In genomic region chr1:70583522-70583921, GRCh38 we compare ENCODE assay signal across 20 cellular contexts.
A peak's percentile ranks its signal among the peaks of the same experiment; 100 is the strongest.
DNase-seq lines count a peak whose midpoint lies in the region; ATAC-seq and TF ChIP-seq lines count a peak whose summit lies in the region.
"Had no signal": no experiment of that assay in that cellular context is flagged by ENCODE, and none has a peak within 500 bp of the region (broad histone marks: within the 10 kb centered on the region; RNA-seq: fewer than 3 reads in every experiment).

No MANE protein-coding gene starts in this region.

- no peaks in the 10 kb centered on the region for H3K9me2 ChIP-seq in OCI-LY7 (ENCODE audit: insufficient read depth, low read length)

- H4K20me1 ChIP-seq in OCI-LY7 (ENCODE audit: insufficient read depth, low read length): no peaks in the 10 kb centered on the region

- H3K4me2 ChIP-seq in OCI-LY7 (ENCODE audit: low read length): no peak overlapping the region

- H3K4me1 ChIP-seq in OCI-LY7 (ENCODE audit: insufficient read depth, low read length, poor library complexity, severe bottlenecking) (no peaks in the 10 kb centered on the region), vagina (no peaks in the 10 kb centered on the region)
- H3K4me1 ChIP-seq: lower lobe of right lung had no signal

- DNase-seq in WTC11 (ENCODE audit: low spot score) (no peak), OCI-LY7 (ENCODE audit: low spot score) (no peak), vagina (ENCODE audit: extremely low spot score in 2 of 2) (no peak)
- DNase-seq in NK-92 treated with Interleukin-12 subunit alpha and Interleukin-12 subunit beta, amount 100 ng/mL, for 24 hours (lab: John Stamatoyannopoulos, UW): no peak
- DNase-seq: activated CD4-positive, alpha-beta T cell treated with anti-CD3 and anti-CD28 coated beads for 48 hours; aorta; IMR-90; lower lobe of right lung; NCI-H1105 treated with DMSO at 0.1 percent for 48 hours; NCI-H510A; nephron progenitor cell; stimulated activated naive CD4-positive, alpha-beta T cell treated with Interleukin-2 at 50 U/mL for 16 hours; T-helper 17 cell had no signal

- no peak overlapping the region for H3K27ac Mint-ChIP-seq in WTC11
- H3K27ac Mint-ChIP-seq: activated T-helper 2 cell treated with anti-CD3 and anti-CD28 coated beads, Interferon-gamma antibody, Interleukin-2, Interleukin-4, amounts not matched to agents 10 μg/mL and 5 μg/mL and 100 μg/mL, durations not matched to agents 14 hours and 24 hours and 36 hours; B cell; nephron progenitor cell; T-helper 17 cell had no signal

- H3K4me1 Mint-ChIP-seq in WTC11: peaks cover 37% of the 10 kb centered on the region
- H3K4me1 Mint-ChIP-seq: B cell, nephron progenitor cell, T-helper 17 cell had no signal

- no peak overlapping the region for H2AFZ ChIP-seq in OCI-LY7 (ENCODE audit: low read length)

- TF ChIP-seq POLR2A in vagina (IDR thresholded peaks at IDR 0.05): no peak

- no peaks in the 10 kb centered on the region for H3K27me3 ChIP-seq in vagina

- no peaks in the 10 kb centered on the region for H3K27me3 Mint-ChIP-seq in WTC11 (ENCODE audit: low read depth)
- H3K27me3 Mint-ChIP-seq: B cell, T-helper 17 cell had no signal

- H3K27ac ChIP-seq in OCI-LY7 (ENCODE audit: low read depth, low read length, poor library complexity, severe bottlenecking) (no peak overlapping the region), vagina (no peak overlapping the region)
- H3K27ac ChIP-seq: coronary artery, lower lobe of right lung had no signal

- TF ChIP-seq CTCF in WTC11 (IDR thresholded peaks at IDR 0.05) (no peak), OCI-LY7 (conservative IDR thresholded peaks at IDR 0.05; ENCODE audit: low read length) (no peak), vagina (IDR thresholded peaks at IDR 0.05) (no peak)

- no peaks in the 10 kb centered on the region for H3K36me3 ChIP-seq in OCI-LY7 (ENCODE audit: insufficient read depth, low read length)
- no peaks in the 10 kb centered on the region for H3K36me3 ChIP-seq in vagina
- H3K36me3 ChIP-seq: lower lobe of right lung had no signal

- no TSS peak for BruUV-seq in OCI-LY7 (replicated peaks; lab: Mats Ljungman, UMichigan)

- ATAC-seq in GM18861 (IDR thresholded peaks at IDR 0.05; ENCODE audit: unreplicated experiment) (peak; percentile 100), GM21528 (IDR thresholded peaks at IDR 0.05; ENCODE audit: low FRiP score, unreplicated experiment) (peak; percentile 97), HG03108 (IDR thresholded peaks at IDR 0.05; ENCODE audit: unreplicated experiment) (peak; percentile 96), WTC11 (peak; percentile 33; the same call in 1 of the 2 replicates), HG03095 (IDR thresholded peaks at IDR 0.05; ENCODE audit: unreplicated experiment) (no peak)
- ATAC-seq: lower lobe of right lung, T-helper 17 cell had no signal

- H3K9me3 ChIP-seq in OCI-LY7 (ENCODE audit: low read length): no peaks in the 10 kb centered on the region
- no peaks in the 10 kb centered on the region for H3K9me3 ChIP-seq in vagina
- H3K9me3 ChIP-seq: lower lobe of right lung had no signal

- intact Hi-C loops in OCI-LY7 (cut with micrococcal nuclease; ENCODE audit: unreplicated experiment): no loop called here
- intact Hi-C loops in vagina (cut with DNase I): no loop called here

- H3K36me3 Mint-ChIP-seq in WTC11: peaks cover 5% of the 10 kb centered on the region

- POLR2A ChIA-PET in WTC11 (lab: Charles Lee): no interaction called here
- POLR2A ChIA-PET in OCI-LY7 (lab: Charles Lee): no interaction called here

- H3K79me2 ChIP-seq in OCI-LY7 (ENCODE audit: insufficient read depth, low read depth, low read length): no peaks in the 10 kb centered on the region

- H3K4me3 Mint-ChIP-seq in WTC11: no peak overlapping the region
- H3K4me3 Mint-ChIP-seq: B cell, nephron progenitor cell, T-helper 17 cell had no signal

- CTCF ChIA-PET in WTC11 (lab: Charles Lee) (no interaction called here), OCI-LY7 (lab: Charles Lee; ENCODE audit: unreplicated experiment) (no interaction called here)

- peaks cover 11% of the 10 kb centered on the region for H3K9me3 Mint-ChIP-seq in WTC11
- H3K9me3 Mint-ChIP-seq: activated T-helper 2 cell treated with anti-CD3 and anti-CD28 coated beads, Interferon-gamma antibody, Interleukin-2, Interleukin-4, amounts not matched to agents 10 μg/mL and 5 μg/mL and 100 μg/mL, durations not matched to agents 14 hours and 24 hours and 36 hours; nephron progenitor cell had no signal

- H3K4me3 ChIP-seq in OCI-LY7 (ENCODE audit: low read depth, low read length, poor library complexity, severe bottlenecking): no peak overlapping the region
- no peak overlapping the region for H3K4me3 ChIP-seq in vagina
- H3K4me3 ChIP-seq: coronary artery, lower lobe of right lung had no signal

TF ChIP-seq in WTC11, 78 proteins besides CTCF, POLR2A, EP300 and RAD21 (continues in another document):
- no peak for TF ChIP-seq ZNF219 (CRISPR knock-in tag; IDR thresholded peaks at IDR 0.05; ENCODE audit: borderline replicate concordance)
- TF ChIP-seq ESRRA (CRISPR knock-in tag; IDR thresholded peaks at IDR 0.05; ENCODE audit: borderline replicate concordance): no peak
- no peak for TF ChIP-seq CREM (CRISPR knock-in tag; IDR thresholded peaks at IDR 0.05)
- TF ChIP-seq OVOL2 (CRISPR knock-in tag; IDR thresholded peaks at IDR 0.05; ENCODE audit: borderline replicate concordance): no peak
- no peak for TF ChIP-seq E2F1 (CRISPR knock-in tag; IDR thresholded peaks at IDR 0.05)
- TF ChIP-seq HMGXB4 (CRISPR knock-in tag; IDR thresholded peaks at IDR 0.05): no peak
- no peak for TF ChIP-seq ATF2 (CRISPR knock-in tag; IDR thresholded peaks at IDR 0.05; ENCODE audit: borderline replicate concordance, low read depth)
- TF ChIP-seq RORB (CRISPR knock-in tag; IDR thresholded peaks at IDR 0.05): no peak
- no peak for TF ChIP-seq ZBTB43 (CRISPR knock-in tag; IDR thresholded peaks at IDR 0.05)
- TF ChIP-seq ZNF138 (CRISPR knock-in tag; conservative IDR thresholded peaks at IDR 0.05): no peak
- TF ChIP-seq MLX (CRISPR knock-in tag; IDR thresholded peaks at IDR 0.05): no peak
